Comparison of ENCODE assay signal across 1 cellular context in the genomic region with DNA sequence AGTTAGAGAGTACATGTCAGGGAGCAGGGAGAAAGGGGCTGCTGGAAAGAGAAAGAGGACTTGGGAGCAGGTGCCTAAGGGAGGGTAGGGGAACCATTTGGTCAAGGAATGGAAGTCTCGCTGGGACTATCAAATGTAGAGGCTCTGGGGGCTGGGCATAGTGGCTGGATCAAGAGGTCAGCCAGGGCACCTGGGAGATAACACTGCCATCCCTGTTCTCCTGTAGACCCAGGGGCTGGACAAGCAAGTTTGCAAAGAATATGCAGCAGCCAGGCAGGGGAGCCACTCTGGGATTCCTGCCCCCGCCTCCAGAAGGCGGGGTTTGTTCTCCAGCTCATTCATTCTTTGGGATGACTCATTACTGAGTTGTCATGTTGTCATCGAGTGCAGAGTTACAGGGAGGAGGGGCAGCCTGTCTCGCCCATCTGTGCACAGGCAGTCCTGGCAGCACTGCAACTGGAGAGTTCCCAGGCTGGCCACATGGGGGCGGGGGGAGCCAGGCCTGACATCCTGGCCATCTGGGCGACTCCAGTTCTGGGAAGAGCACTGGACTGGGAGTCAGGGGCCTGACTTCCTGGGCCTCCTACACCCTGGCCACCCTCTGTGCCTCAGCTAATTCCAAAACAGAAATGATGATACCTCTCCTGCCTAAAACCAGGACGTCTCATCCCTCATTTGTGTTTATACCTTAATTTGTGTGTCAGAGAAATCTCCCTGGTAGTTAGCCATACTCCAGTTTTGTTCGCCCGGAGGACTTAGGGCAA.
A peak's percentile ranks its signal among the peaks of the same experiment; 100 is the strongest.
TF ChIP-seq lines count a peak whose summit lies in the region.

No MANE protein-coding gene starts in this region.

TF ChIP-seq in K562, 482 proteins besides CTCF, POLR2A, EP300 and RAD21 (continued from another document and continues in another):
- TF ChIP-seq, protein P1, sequence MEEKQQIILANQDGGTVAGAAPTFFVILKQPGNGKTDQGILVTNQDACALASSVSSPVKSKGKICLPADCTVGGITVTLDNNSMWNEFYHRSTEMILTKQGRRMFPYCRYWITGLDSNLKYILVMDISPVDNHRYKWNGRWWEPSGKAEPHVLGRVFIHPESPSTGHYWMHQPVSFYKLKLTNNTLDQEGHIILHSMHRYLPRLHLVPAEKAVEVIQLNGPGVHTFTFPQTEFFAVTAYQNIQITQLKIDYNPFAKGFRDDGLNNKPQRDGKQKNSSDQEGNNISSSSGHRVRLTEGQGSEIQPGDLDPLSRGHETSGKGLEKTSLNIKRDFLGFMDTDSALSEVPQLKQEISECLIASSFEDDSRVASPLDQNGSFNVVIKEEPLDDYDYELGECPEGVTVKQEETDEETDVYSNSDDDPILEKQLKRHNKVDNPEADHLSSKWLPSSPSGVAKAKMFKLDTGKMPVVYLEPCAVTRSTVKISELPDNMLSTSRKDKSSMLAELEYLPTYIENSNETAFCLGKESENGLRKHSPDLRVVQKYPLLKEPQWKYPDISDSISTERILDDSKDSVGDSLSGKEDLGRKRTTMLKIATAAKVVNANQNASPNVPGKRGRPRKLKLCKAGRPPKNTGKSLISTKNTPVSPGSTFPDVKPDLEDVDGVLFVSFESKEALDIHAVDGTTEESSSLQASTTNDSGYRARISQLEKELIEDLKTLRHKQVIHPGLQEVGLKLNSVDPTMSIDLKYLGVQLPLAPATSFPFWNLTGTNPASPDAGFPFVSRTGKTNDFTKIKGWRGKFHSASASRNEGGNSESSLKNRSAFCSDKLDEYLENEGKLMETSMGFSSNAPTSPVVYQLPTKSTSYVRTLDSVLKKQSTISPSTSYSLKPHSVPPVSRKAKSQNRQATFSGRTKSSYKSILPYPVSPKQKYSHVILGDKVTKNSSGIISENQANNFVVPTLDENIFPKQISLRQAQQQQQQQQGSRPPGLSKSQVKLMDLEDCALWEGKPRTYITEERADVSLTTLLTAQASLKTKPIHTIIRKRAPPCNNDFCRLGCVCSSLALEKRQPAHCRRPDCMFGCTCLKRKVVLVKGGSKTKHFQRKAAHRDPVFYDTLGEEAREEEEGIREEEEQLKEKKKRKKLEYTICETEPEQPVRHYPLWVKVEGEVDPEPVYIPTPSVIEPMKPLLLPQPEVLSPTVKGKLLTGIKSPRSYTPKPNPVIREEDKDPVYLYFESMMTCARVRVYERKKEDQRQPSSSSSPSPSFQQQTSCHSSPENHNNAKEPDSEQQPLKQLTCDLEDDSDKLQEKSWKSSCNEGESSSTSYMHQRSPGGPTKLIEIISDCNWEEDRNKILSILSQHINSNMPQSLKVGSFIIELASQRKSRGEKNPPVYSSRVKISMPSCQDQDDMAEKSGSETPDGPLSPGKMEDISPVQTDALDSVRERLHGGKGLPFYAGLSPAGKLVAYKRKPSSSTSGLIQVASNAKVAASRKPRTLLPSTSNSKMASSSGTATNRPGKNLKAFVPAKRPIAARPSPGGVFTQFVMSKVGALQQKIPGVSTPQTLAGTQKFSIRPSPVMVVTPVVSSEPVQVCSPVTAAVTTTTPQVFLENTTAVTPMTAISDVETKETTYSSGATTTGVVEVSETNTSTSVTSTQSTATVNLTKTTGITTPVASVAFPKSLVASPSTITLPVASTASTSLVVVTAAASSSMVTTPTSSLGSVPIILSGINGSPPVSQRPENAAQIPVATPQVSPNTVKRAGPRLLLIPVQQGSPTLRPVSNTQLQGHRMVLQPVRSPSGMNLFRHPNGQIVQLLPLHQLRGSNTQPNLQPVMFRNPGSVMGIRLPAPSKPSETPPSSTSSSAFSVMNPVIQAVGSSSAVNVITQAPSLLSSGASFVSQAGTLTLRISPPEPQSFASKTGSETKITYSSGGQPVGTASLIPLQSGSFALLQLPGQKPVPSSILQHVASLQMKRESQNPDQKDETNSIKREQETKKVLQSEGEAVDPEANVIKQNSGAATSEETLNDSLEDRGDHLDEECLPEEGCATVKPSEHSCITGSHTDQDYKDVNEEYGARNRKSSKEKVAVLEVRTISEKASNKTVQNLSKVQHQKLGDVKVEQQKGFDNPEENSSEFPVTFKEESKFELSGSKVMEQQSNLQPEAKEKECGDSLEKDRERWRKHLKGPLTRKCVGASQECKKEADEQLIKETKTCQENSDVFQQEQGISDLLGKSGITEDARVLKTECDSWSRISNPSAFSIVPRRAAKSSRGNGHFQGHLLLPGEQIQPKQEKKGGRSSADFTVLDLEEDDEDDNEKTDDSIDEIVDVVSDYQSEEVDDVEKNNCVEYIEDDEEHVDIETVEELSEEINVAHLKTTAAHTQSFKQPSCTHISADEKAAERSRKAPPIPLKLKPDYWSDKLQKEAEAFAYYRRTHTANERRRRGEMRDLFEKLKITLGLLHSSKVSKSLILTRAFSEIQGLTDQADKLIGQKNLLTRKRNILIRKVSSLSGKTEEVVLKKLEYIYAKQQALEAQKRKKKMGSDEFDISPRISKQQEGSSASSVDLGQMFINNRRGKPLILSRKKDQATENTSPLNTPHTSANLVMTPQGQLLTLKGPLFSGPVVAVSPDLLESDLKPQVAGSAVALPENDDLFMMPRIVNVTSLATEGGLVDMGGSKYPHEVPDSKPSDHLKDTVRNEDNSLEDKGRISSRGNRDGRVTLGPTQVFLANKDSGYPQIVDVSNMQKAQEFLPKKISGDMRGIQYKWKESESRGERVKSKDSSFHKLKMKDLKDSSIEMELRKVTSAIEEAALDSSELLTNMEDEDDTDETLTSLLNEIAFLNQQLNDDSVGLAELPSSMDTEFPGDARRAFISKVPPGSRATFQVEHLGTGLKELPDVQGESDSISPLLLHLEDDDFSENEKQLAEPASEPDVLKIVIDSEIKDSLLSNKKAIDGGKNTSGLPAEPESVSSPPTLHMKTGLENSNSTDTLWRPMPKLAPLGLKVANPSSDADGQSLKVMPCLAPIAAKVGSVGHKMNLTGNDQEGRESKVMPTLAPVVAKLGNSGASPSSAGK (IDR thresholded peaks at IDR 0.05) = no peak
- TF ChIP-seq ZNF408 (CRISPR knock-in tag; IDR thresholded peaks at IDR 0.05; ENCODE audit: low read depth) (no peak), CBFB (CRISPR knock-in tag; IDR thresholded peaks at IDR 0.05) (no peak), ZBTB26 (CRISPR knock-in tag; IDR thresholded peaks at IDR 0.05) (no peak), ZBTB49 (CRISPR knock-in tag; IDR thresholded peaks at IDR 0.05; ENCODE audit: borderline replicate concordance) (no peak), MAFG (tag; conservative IDR thresholded peaks at IDR 0.05) (no peak), MEF2A (IDR thresholded peaks at IDR 0.05; ENCODE audit: control insufficient read depth, low read depth, low read length) (no peak), YY1 (IDR thresholded peaks at IDR 0.05; ENCODE audit: borderline replicate concordance in 1 of 3, control insufficient read depth in 1 of 3, extremely low read depth in 1 of 3, insufficient read depth in 3 of 3, insufficient read length in 1 of 3, insufficient replicate concordance in 2 of 3, low read depth in 1 of 3, low read length in 2 of 3) (peak in 2 of 3 experiments; percentile 25 to 41), STAG1 (CRISPR knock-in tag; IDR thresholded peaks at IDR 0.05; ENCODE audit: borderline replicate concordance) (no peak), ESRRA (IDR thresholded peaks at IDR 0.05; ENCODE audit: borderline replicate concordance, low read depth) (no peak; the same call in 1 of the 2 replicates), ZNF592 (IDR thresholded peaks at IDR 0.05) (no peak), JUN (IDR thresholded peaks at IDR 0.05; ENCODE audit: borderline replicate concordance, low read depth, low read length) (peak; percentile 100), JUN (CRISPR knock-in tag; IDR thresholded peaks at IDR 0.05; ENCODE audit: borderline replicate concordance) (peak; percentile 85; the same call in 1 of the 2 replicates), SMAD1 (IDR thresholded peaks at IDR 0.05; ENCODE audit: low read depth, low read length, partially characterized antibody) (no peak), RERE (CRISPR knock-in tag; IDR thresholded peaks at IDR 0.05; ENCODE audit: borderline replicate concordance) (no peak)
- TF ChIP-seq, protein P2, sequence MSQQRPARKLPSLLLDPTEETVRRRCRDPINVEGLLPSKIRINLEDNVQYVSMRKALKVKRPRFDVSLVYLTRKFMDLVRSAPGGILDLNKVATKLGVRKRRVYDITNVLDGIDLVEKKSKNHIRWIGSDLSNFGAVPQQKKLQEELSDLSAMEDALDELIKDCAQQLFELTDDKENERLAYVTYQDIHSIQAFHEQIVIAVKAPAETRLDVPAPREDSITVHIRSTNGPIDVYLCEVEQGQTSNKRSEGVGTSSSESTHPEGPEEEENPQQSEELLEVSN (IDR thresholded peaks at IDR 0.05; ENCODE audit: borderline replicate concordance in 1 of 2, extremely low read depth in 1 of 2, insufficient read depth in 1 of 2, insufficient read length in 1 of 2, low read depth in 1 of 2, low read length in 1 of 2, poor library complexity in 1 of 2, severe bottlenecking in 1 of 2) = peak in 1 of 2 experiments; percentile 6
